3 cellular contexts compared by ENCODE assay signal in the genomic region with DNA sequence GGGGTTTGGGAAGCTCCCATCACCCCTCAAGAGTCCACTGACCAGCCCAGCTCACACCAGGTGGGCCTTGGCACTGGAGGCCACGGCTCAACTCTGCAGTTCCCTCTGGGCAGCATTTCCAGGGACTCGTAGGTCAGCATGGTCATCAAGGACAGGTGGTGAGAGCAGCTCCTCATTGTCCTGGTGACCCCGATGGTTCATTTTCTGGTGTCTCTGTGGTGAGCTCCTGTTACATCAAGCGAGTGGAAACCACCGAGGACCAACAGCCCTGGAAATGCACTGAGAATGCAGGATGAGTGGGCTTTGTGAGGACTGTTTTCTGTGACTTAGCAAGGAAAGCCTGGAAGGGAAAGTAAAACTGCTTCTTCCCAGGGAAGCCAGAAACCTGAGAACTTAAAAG. TPM values are rescaled to one million over a fixed set of nuclear protein-coding genes. Genes with fewer than 3 reads are reported as not detected.
"Had no signal": no experiment of that assay in that cellular context is flagged by ENCODE, and none has a peak within 500 bp of the region (broad histone marks: within the 10 kb centered on the region; RNA-seq: fewer than 3 reads in every experiment).

No MANE protein-coding gene starts in this region.

RNA-seq across cellular contexts. Expression of a gene that starts 40.8 kb away (rescaled TPM):
- total RNA-seq: endothelial cell of umbilical vein, kidney epithelial cell, renal cortical epithelial cell had no signal
